Comparison of ENCODE assay signal across 8 cellular contexts in the genomic region with DNA sequence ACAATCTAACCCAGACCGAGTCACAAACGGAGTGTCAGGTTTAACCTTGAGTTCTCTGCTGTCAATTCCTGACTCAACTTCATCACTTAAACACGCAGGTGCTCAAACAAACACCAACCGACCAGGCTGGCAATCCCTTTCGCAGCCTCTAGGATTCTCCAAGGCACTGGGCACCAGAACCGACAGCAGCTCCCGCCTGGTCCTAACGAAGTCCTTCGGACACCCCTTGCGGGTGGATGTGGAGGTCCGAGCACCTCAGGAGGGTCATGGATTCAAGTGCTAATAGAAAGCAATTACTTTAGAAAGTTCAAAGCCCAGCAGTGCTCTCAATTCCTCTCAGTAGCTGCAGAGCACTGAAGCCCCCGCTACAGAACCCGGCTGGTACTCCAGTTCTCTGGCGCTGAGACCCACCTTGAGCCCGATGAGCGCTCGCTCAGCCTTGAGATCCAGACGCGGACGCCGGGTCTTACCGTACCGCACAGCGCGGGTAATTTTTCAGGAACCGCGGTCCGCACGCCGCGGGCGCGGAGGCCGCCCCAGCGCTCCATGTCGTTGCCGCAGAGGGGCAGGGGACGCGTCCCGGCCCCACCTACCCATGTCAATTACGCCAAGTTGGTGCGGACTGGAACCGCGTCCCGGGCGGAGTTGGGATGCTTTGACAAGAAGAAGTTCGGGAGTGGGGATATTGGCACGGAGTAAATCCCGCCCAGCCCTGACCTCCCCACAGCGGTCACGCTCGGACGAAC. TPM values are rescaled to one million over a fixed set of nuclear protein-coding genes. Genes with fewer than 3 reads are reported as not detected.
DNase-seq lines count a peak whose midpoint lies in the region; ATAC-seq and TF ChIP-seq lines count a peak whose summit lies in the region.

No MANE protein-coding gene starts in this region.

- no peaks in the 10 kb centered on the region for H3K36me3 ChIP-seq in kidney epithelial cell (ENCODE audit: control insufficient read depth, insufficient read depth, low read length)

- ATAC-seq in HG02884 (IDR thresholded peaks at IDR 0.05; ENCODE audit: unreplicated experiment) (peak; percentile 18), GM21423 (IDR thresholded peaks at IDR 0.05; ENCODE audit: unreplicated experiment) (no peak)

- no peaks in the 10 kb centered on the region for H3K27me3 ChIP-seq in kidney epithelial cell (ENCODE audit: control insufficient read depth, insufficient read depth, low read length)

- H3K4me3 ChIP-seq in kidney epithelial cell (ENCODE audit: low read depth, low read length): peak overlapping the region; percentile 74

- peak; percentile 40; the same call in 1 of the 2 replicates for TF ChIP-seq CTCF in GM12874 (IDR thresholded peaks at IDR 0.05; ENCODE audit: insufficient read depth, low read depth, low read length)
- TF ChIP-seq CTCF in kidney epithelial cell (IDR thresholded peaks at IDR 0.05; ENCODE audit: insufficient read depth, low read length, poor library complexity, severe bottlenecking): peak; percentile 53

- peak; percentile 47 for DNase-seq in NCI-H2171 treated with DMSO at 0.1 percent for 48 hours (lab: John Stamatoyannopoulos, UW)
- peak; percentile 4 to 15 (median 10) for DNase-seq in activated CD4-positive, CD25-positive, alpha-beta regulatory T cell (lab: John Stamatoyannopoulos, UW)
- DNase-seq in cerebellum (ENCODE audit: low spot score): peak; percentile 48
- DNase-seq in kidney epithelial cell (ENCODE audit: low read depth): no peak
- DNase-seq in stimulated activated CD4-positive, alpha-beta T cell treated with anti-CD3 and anti-CD28 coated beads, Interleukin-2, amount 100 ng/mL, for 24 hours: peak; percentile 59 to 62

RNA-seq across cellular contexts. Expression of a gene that starts 0.7 kb away (rescaled TPM):
- 20.2 TPM for total RNA-seq in cerebellum
- total RNA-seq in kidney epithelial cell: 0.46 and 2.2 TPM in 2 replicates

RNA-seq across cellular contexts. Expression of a gene that starts 43.6 kb away (rescaled TPM):
- 7.5 TPM for total RNA-seq in cerebellum
- total RNA-seq in kidney epithelial cell: 2.9 and 4.0 TPM in 2 replicates
